ENCODE assay signal across 20 cellular contexts in the genomic region with DNA sequence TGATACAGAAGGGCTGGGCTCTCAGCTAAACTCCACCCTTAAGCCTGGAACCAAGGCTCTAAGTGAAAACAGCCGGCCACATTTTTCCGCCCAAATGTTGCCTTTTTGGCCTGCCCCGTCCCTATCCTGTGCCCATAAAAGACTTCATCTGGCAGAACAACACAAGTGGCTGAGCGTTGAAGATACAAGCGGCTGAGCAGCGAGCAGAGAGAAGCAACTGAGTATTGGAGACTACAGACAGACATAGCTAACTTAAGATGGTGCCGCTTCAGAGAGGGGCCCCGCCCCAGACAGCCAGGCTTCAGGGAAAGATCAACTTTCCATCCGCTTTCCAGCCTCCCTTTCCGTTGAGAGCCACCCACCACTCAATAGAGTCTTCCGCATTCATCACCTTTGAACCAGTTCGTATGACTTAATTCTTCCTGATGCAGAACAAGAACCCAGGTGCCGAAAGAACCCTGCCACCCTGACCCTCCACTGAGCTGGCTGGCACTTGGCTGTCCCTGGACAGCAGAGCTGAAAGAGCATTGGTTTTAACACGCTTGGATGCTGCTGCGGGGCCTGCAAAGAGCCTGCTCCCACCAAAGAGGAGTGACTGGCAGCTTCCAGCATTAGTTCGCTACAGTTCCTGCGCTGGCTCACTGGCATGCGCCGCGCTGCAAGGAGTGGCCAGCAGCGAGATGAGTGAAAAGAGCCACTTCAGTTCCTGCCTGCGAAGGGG.
DNase-seq lines count a peak whose midpoint lies in the region; ATAC-seq and TF ChIP-seq lines count a peak whose summit lies in the region.
"Had no signal": no experiment of that assay in that cellular context is flagged by ENCODE, and none has a peak within 500 bp of the region (broad histone marks: within the 10 kb centered on the region; RNA-seq: fewer than 3 reads in every experiment).

No MANE protein-coding gene starts in this region.

- DNase-seq in GM04503 (ENCODE audit: low read depth), result peak; percentile 42
- DNase-seq in PC-9, result peak in 1 of 2 experiments; percentile 15
- DNase-seq in foreskin fibroblast, result peak; percentile 70 to 90
- peak in 1 of 2 donors; percentile 61 for DNase-seq in suprapubic skin (ENCODE audit: low spot score in 2 of 2)
- no peak for DNase-seq in activated CD4-positive, alpha-beta memory T cell treated with anti-CD3 and anti-CD28 coated beads, Interleukin-2, amount 10 ng/mL, durations not matched to agents 7 days and 5 days
- no peak for DNase-seq in NCI-H2107 (lab: John Stamatoyannopoulos, UW)
- no peak for DNase-seq in superior temporal gyrus (ENCODE audit: extremely low spot score)
- DNase-seq: activated CD4-positive, alpha-beta T cell treated with anti-CD3 and anti-CD28 coated beads, Interleukin-2, amount 50 U/mL, for 48 hours; activated naive CD4-positive, alpha-beta T cell treated with anti-CD3 and anti-CD28 coated beads, Interleukin-2, amount 10 ng/mL, durations not matched to agents 7 days and 5 days; activated T-cell treated with anti-CD3 and anti-CD28 coated beads, Interleukin-2, amount 50 U/mL, for 24 hours; GDM1; midbrain; NCI-H1436 treated with DMSO at 0.1 percent for 48 hours; stomach; T-cell had no signal

- H2AFZ ChIP-seq in PC-9, result peak overlapping the region; percentile 44; the same call in 1 of the 2 replicates

- H3F3A ChIP-seq in PC-9 (ENCODE audit: insufficient read depth, low read depth), result no peaks in the 10 kb centered on the region

- H3K27me3 Mint-ChIP-seq in activated CD4-positive, alpha-beta memory T cell treated with anti-CD3 and anti-CD28 coated beads, Interleukin-2, amount 10 ng/mL, durations not matched to agents 7 days and 5 days, result no peaks in the 10 kb centered on the region
- H3K27me3 Mint-ChIP-seq: activated naive CD4-positive, alpha-beta T cell treated with anti-CD3 and anti-CD28 coated beads, Interleukin-2, amount 10 ng/mL, durations not matched to agents 7 days and 5 days; activated T-cell treated with anti-CD3 and anti-CD28 coated beads, Interleukin-2, amount 50 U/mL, for 24 hours; B cell; T-cell had no signal

- H3K9me3 ChIP-seq in PC-9 (ENCODE audit: insufficient read depth, low read depth) (no peaks in the 10 kb centered on the region), suprapubic skin (no peaks in the 10 kb centered on the region)
- H3K9me3 ChIP-seq: neutrophil, right atrium auricular region, stomach had no signal

- no peak for TF ChIP-seq EP300 in suprapubic skin (IDR thresholded peaks at IDR 0.05)

- H3K9me3 Mint-ChIP-seq in activated CD4-positive, alpha-beta memory T cell treated with anti-CD3 and anti-CD28 coated beads, Interleukin-2, amount 10 ng/mL, durations not matched to agents 7 days and 5 days, result peaks cover 5% of the 10 kb centered on the region

- no peak for ATAC-seq in GM19452 (IDR thresholded peaks at IDR 0.05; ENCODE audit: unreplicated experiment)
- ATAC-seq: Right ventricle myocardium inferior, T-cell had no signal

- peaks cover 7% of the 10 kb centered on the region for H3K9me2 ChIP-seq in PC-9 (ENCODE audit: insufficient read depth)

- H3K27me3 ChIP-seq in PC-9 (ENCODE audit: insufficient read depth, low read depth), result no peaks in the 10 kb centered on the region
- H3K27me3 ChIP-seq in suprapubic skin, result no peaks in the 10 kb centered on the region
- H3K27me3 ChIP-seq: neutrophil, right atrium auricular region, stomach had no signal

- POLR2A ChIA-PET in PC-9 (lab: Charles Lee; ENCODE audit: unreplicated experiment), result no interaction called here
- POLR2A ChIA-PET in activated CD4-positive, alpha-beta memory T cell treated with anti-CD3 and anti-CD28 coated beads, Interleukin-2, amount 10 ng/mL, durations not matched to agents 7 days and 5 days (lab: Charles Lee), result no interaction called here

- H3K36me3 Mint-ChIP-seq in activated CD4-positive, alpha-beta memory T cell treated with anti-CD3 and anti-CD28 coated beads, Interleukin-2, amount 10 ng/mL, durations not matched to agents 7 days and 5 days (ENCODE audit: low read depth), result no peaks in the 10 kb centered on the region
- H3K36me3 Mint-ChIP-seq: activated naive CD4-positive, alpha-beta T cell treated with anti-CD3 and anti-CD28 coated beads, Interleukin-2, amount 10 ng/mL, durations not matched to agents 7 days and 5 days; T-cell had no signal

- H3K27ac ChIP-seq in PC-9 (no peak overlapping the region), suprapubic skin (peak overlapping the region; percentile 28)
- H3K27ac ChIP-seq: neutrophil, stomach had no signal

- no TSS peak for BruUV-seq in PC-9 (replicated peaks; lab: Mats Ljungman, UMichigan)

- TF ChIP-seq CTCF in PC-9 (conservative IDR thresholded peaks at IDR 0.05), result no peak
- TF ChIP-seq CTCF in foreskin fibroblast (IDR thresholded peaks at IDR 0.05; ENCODE audit: low read depth, low read length), result no peak
- no peak for TF ChIP-seq CTCF in suprapubic skin (IDR thresholded peaks at IDR 0.05)

- TF ChIP-seq POLR2A in suprapubic skin (IDR thresholded peaks at IDR 0.05), result no peak

- H3K4me2 ChIP-seq in PC-9, result no peak overlapping the region

- H3K4me1 Mint-ChIP-seq in activated CD4-positive, alpha-beta memory T cell treated with anti-CD3 and anti-CD28 coated beads, Interleukin-2, amount 10 ng/mL, durations not matched to agents 7 days and 5 days, result peaks cover 3% of the 10 kb centered on the region
- H3K4me1 Mint-ChIP-seq: activated naive CD4-positive, alpha-beta T cell treated with anti-CD3 and anti-CD28 coated beads, Interleukin-2, amount 10 ng/mL, durations not matched to agents 7 days and 5 days; B cell; T-cell had no signal

- intact Hi-C loops in PC-9 (cut with micrococcal nuclease; ENCODE audit: unreplicated experiment), result no loop called here

- no peak overlapping the region for H3K4me3 Mint-ChIP-seq in activated CD4-positive, alpha-beta memory T cell treated with anti-CD3 and anti-CD28 coated beads, Interleukin-2, amount 10 ng/mL, durations not matched to agents 7 days and 5 days
- H3K4me3 Mint-ChIP-seq: activated naive CD4-positive, alpha-beta T cell treated with anti-CD3 and anti-CD28 coated beads, Interleukin-2, amount 10 ng/mL, durations not matched to agents 7 days and 5 days; activated T-cell treated with anti-CD3 and anti-CD28 coated beads, Interleukin-2, amount 50 U/mL, for 24 hours; B cell; T-cell had no signal

- no peak overlapping the region for H3K4me3 ChIP-seq in PC-9
- H3K4me3 ChIP-seq in foreskin fibroblast (ENCODE audit: low read depth in 1 of 2, low read length in 2 of 2), result peak overlapping the region in 1 of 2 donors; percentile 23
- peak overlapping the region; percentile 3 for H3K4me3 ChIP-seq in suprapubic skin
- H3K4me3 ChIP-seq: right atrium auricular region, stomach had no signal

- H3K4me1 ChIP-seq in PC-9 (replicated peaks; ENCODE audit: insufficient read depth) (no peaks in the 10 kb centered on the region), suprapubic skin (no peaks in the 10 kb centered on the region)
- H3K4me1 ChIP-seq: stomach had no signal

- H3K36me3 ChIP-seq in PC-9 (ENCODE audit: low read depth) (no peaks in the 10 kb centered on the region), suprapubic skin (no peaks in the 10 kb centered on the region)
- H3K36me3 ChIP-seq: neutrophil, right atrium auricular region, stomach had no signal

- WGBS in suprapubic skin, result 77% methylated on average over 22 of the region's 22 CpGs

- no peaks in the 10 kb centered on the region for H3K79me2 ChIP-seq in PC-9 (ENCODE audit: low read depth)

- H4K20me1 ChIP-seq in PC-9 (ENCODE audit: insufficient read depth), result no peaks in the 10 kb centered on the region

- no peak overlapping the region for H3K27ac Mint-ChIP-seq in activated CD4-positive, alpha-beta memory T cell treated with anti-CD3 and anti-CD28 coated beads, Interleukin-2, amount 10 ng/mL, durations not matched to agents 7 days and 5 days
- H3K27ac Mint-ChIP-seq: activated naive CD4-positive, alpha-beta T cell treated with anti-CD3 and anti-CD28 coated beads, Interleukin-2, amount 10 ng/mL, durations not matched to agents 7 days and 5 days; activated T-cell treated with anti-CD3 and anti-CD28 coated beads, Interleukin-2, amount 50 U/mL, for 24 hours; B cell; T-cell had no signal

- CTCF ChIA-PET in PC-9 (lab: Charles Lee), result no interaction called here
- CTCF ChIA-PET in activated CD4-positive, alpha-beta memory T cell treated with anti-CD3 and anti-CD28 coated beads, Interleukin-2, amount 10 ng/mL, durations not matched to agents 7 days and 5 days (lab: Charles Lee), result no interaction called here

Comparison
In these comparisons a context has a peak if more than half of its experiments do, and no peak if none do; other contexts are left out.
1. DNase-seq: peak in GM04503 (single experiment) and foreskin fibroblast (2 of 2); none in activated CD4-positive, alpha-beta memory T cell treated with anti-CD3 and anti-CD28 coated beads, Interleukin-2, amount 10 ng/mL, durations not matched to agents 7 days and 5 days (single experiment), NCI-H2107 (single experiment) and superior temporal gyrus (single experiment).